ENCODE assay signal across 12 cellular contexts in the genomic region with DNA sequence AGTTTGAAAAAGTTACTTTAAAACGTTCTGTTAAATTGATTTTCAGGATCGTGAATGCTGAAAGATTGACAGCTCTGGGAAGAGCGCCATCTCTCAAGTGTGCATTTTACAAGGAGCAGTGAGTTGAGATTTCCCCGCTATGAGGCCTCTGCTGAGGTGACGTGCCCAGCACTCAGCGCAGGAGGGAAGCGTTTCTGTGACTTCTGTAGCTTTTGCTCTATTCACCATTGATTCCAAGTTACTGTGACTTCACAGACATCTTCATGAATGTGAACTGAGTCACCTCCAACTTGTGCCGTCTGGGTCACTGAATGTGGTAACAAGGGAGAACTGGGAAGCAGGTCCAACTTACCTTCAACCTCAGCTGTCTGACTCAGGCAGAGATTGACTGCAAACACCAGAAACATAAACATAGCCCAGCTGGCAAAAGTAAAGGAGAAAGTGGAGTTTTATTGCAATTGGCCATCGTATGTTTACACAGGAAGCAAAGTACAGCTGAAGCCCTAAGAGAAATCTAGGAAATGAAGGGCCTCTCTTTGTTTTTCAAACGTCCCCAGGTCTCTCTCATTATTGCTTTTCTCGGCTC.
DNase-seq lines count a peak whose midpoint lies in the region; ATAC-seq, FAIRE-seq and TF ChIP-seq lines count a peak whose summit lies in the region.
"Had no signal": no experiment of that assay in that cellular context is flagged by ENCODE, and none has a peak within 500 bp of the region (broad histone marks: within the 10 kb centered on the region; RNA-seq: fewer than 3 reads in every experiment).

No MANE protein-coding gene starts in this region.

- no peak overlapping the region for H3K4me3 ChIP-seq in MG63
- H3K4me3 ChIP-seq: Peyer's patch, upper lobe of left lung had no signal

- TF ChIP-seq POLR2A in H54 (IDR thresholded peaks at IDR 0.05; ENCODE audit: low read depth, low read length) = no peak

- peaks cover 47% of the 10 kb centered on the region for H3K4me1 Mint-ChIP-seq in osteocyte (ENCODE audit: unreplicated experiment)
- H3K4me1 Mint-ChIP-seq: activated CD4-positive, alpha-beta T cell treated with anti-CD3 and anti-CD28 coated beads for 36 hours had no signal

- DNase-seq in DMS53 (lab: John Stamatoyannopoulos, UW) = peak; percentile 55
- DNase-seq in MG63 = peak; percentile 68
- peak; percentile 52 for DNase-seq in epithelial cell of prostate (ENCODE audit: low read depth, low spot score)
- DNase-seq in osteocyte (ENCODE audit: extremely low spot score, unreplicated experiment) = no peak
- no peak for DNase-seq in AML-193 (lab: John Stamatoyannopoulos, UW)
- no peak for DNase-seq in epidermal melanocyte (ENCODE audit: insufficient read length, low spot score)
- no peak for DNase-seq in H54 (ENCODE audit: insufficient read length, low spot score)
- DNase-seq: activated CD4-positive, alpha-beta T cell treated with anti-CD3 and anti-CD28 coated beads for 36 hours; naive B cell; upper lobe of left lung had no signal

- no peak for ATAC-seq in esophagus mucosa
- ATAC-seq: activated CD4-positive, alpha-beta T cell treated with anti-CD3 and anti-CD28 coated beads for 36 hours had no signal

- H3K9me3 Mint-ChIP-seq in osteocyte (ENCODE audit: unreplicated experiment) = no peaks in the 10 kb centered on the region

- TF ChIP-seq CTCF in osteocyte (IDR thresholded peaks at IDR 0.05) = no peak

- no peaks in the 10 kb centered on the region for H3K36me3 Mint-ChIP-seq in osteocyte (ENCODE audit: unreplicated experiment)

- FAIRE-seq in H54 (lab: Jason Lieb, UNC) = no peak

- peak overlapping the region; percentile 8 for H3K4me3 Mint-ChIP-seq in osteocyte (ENCODE audit: unreplicated experiment)
- H3K4me3 Mint-ChIP-seq: activated CD4-positive, alpha-beta T cell treated with anti-CD3 and anti-CD28 coated beads for 36 hours; naive B cell had no signal

- H3K27me3 Mint-ChIP-seq in osteocyte (ENCODE audit: unreplicated experiment) = no peaks in the 10 kb centered on the region
- H3K27me3 Mint-ChIP-seq: activated CD4-positive, alpha-beta T cell treated with anti-CD3 and anti-CD28 coated beads for 36 hours had no signal

- no peaks in the 10 kb centered on the region for H3K27me3 ChIP-seq in MG63
- H3K27me3 ChIP-seq: Peyer's patch, upper lobe of left lung had no signal

- peaks cover under 1% of the 10 kb centered on the region for H3K9me3 ChIP-seq in MG63
- H3K9me3 ChIP-seq: Peyer's patch, upper lobe of left lung had no signal

- H3K27ac Mint-ChIP-seq in osteocyte (ENCODE audit: unreplicated experiment) = peak overlapping the region; percentile 93
- H3K27ac Mint-ChIP-seq: activated CD4-positive, alpha-beta T cell treated with anti-CD3 and anti-CD28 coated beads for 36 hours; naive B cell had no signal

- no peaks in the 10 kb centered on the region for H3K36me3 ChIP-seq in MG63
- H3K36me3 ChIP-seq: Peyer's patch, upper lobe of left lung had no signal

- no peak overlapping the region for H3K27ac ChIP-seq in epithelial cell of prostate
- H3K27ac ChIP-seq: Peyer's patch, upper lobe of left lung had no signal

Comparison
In these comparisons a context has a peak if more than half of its experiments do, and no peak if none do; other contexts are left out.
1. DNase-seq: peak in DMS53 (single experiment), MG63 (single experiment) and epithelial cell of prostate (single experiment); none in osteocyte (single experiment), AML-193 (0 of 2), epidermal melanocyte (single experiment) and H54 (single experiment).